8 cellular contexts compared by ENCODE assay signal in the genomic region with DNA sequence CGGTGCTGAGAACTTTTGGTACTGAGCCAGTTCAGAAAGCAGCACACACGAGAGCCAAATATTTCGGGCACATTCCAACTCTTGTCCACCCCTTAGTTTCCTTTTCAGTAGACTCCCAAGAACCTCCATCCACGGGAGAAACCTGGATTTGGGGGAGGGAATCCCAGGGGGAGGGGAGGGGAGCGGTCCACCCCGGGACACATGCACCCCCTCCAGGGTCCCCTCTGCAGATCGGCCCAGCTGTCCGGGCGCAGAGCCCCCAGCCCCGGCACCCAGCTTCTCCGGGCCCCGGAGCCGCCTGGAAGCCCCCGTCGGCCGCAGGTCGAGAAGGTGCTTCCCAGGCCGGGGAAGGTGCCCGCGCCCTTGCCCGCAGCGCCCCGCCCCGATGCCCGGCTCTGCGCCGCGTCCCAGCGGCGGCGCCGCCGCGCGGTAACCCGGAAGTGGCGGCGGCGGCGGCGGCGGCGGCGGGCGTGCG. TPM values are rescaled to one million over a fixed set of nuclear protein-coding genes. Genes with fewer than 3 reads are reported as not detected.
DNase-seq lines count a peak whose midpoint lies in the region; ATAC-seq and TF ChIP-seq lines count a peak whose summit lies in the region.

No MANE protein-coding gene starts in this region.

- peaks cover 50% of the 10 kb centered on the region for H3K27me3 Mint-ChIP-seq in activated CD4-positive, alpha-beta T cell treated with anti-CD3 and anti-CD28 coated beads, Interleukin-2, amount 10 ng/mL, durations not matched to agents 24 days and 14 days
- H3K27me3 Mint-ChIP-seq in natural killer cell (ENCODE audit: low read depth in 2 of 2): peaks cover 6 to 8% of the 10 kb centered on the region in 2 donors

- CTCF ChIA-PET in AG04450 (lab: Charles Lee): interaction anchor here (0.8 to 2.2 kb wide), 2 partner anchors 85 to 239 kb away, joined by 3 to 6 read pairs; a partner anchor contains a TSS

- peak overlapping the region; percentile 52 for H3K27ac ChIP-seq in AG04450 (ENCODE audit: low read depth, low read length)
- H3K27ac ChIP-seq in aorta (ENCODE audit: low read depth in 1 of 2, low read length in 2 of 2): peak overlapping the region; percentile 70 to 84

- no peak for DNase-seq in AG04450 (ENCODE audit: low read depth, low spot score)
- DNase-seq in HT-29 (ENCODE audit: low spot score): peak; percentile 47
- DNase-seq in activated CD4-positive, alpha-beta T cell treated with anti-CD3 and anti-CD28 coated beads, Interleukin-2, amount 10 ng/mL, durations not matched to agents 24 days and 14 days: peak; percentile 77
- DNase-seq in epithelial cell of esophagus (ENCODE audit: low read depth): no peak
- DNase-seq in natural killer cell: peak; percentile 23
- DNase-seq in aorta: peak; percentile 46 to 78
- DNase-seq in superior temporal gyrus (ENCODE audit: extremely low spot score): no peak

- no peaks in the 10 kb centered on the region for H3K36me3 ChIP-seq in aorta (ENCODE audit: control insufficient read depth in 1 of 2, insufficient read depth in 2 of 2, low read length in 1 of 2)

- H3K27ac Mint-ChIP-seq in activated CD4-positive, alpha-beta T cell treated with anti-CD3 and anti-CD28 coated beads, Interleukin-2, amount 10 ng/mL, durations not matched to agents 24 days and 14 days: peak overlapping the region; percentile 74
- H3K27ac Mint-ChIP-seq in natural killer cell: peak overlapping the region; percentile 77 to 83

- no peaks in the 10 kb centered on the region; the same call in 1 of the 2 replicates for H3K9me3 ChIP-seq in AG04450 (ENCODE audit: control insufficient read depth, insufficient read depth, low read length)
- H3K9me3 ChIP-seq in aorta (ENCODE audit: control insufficient read depth, low read length): no peaks in the 10 kb centered on the region

- peaks cover 17% of the 10 kb centered on the region for H3K4me1 Mint-ChIP-seq in activated CD4-positive, alpha-beta T cell treated with anti-CD3 and anti-CD28 coated beads, Interleukin-2, amount 10 ng/mL, durations not matched to agents 24 days and 14 days
- peaks cover 17 to 29% of the 10 kb centered on the region in 2 donors for H3K4me1 Mint-ChIP-seq in natural killer cell

- peak; percentile 19 for ATAC-seq in GM19328 (IDR thresholded peaks at IDR 0.05; ENCODE audit: unreplicated experiment)
- peak; percentile 58 to 62 (median 58) for ATAC-seq in natural killer cell
- no peak for ATAC-seq in aorta (ENCODE audit: low FRiP score)

- H3K4me1 ChIP-seq in aorta (ENCODE audit: control insufficient read depth in 1 of 2, insufficient read depth in 2 of 2, low read length in 2 of 2): no peaks in the 10 kb centered on the region

- H3K4me3 ChIP-seq in AG04450 (ENCODE audit: low read depth, low read length) (peak overlapping the region; percentile 91), epithelial cell of esophagus (ENCODE audit: low read length) (peak overlapping the region; percentile 75), aorta (ENCODE audit: low read length in 2 of 2) (peak overlapping the region; percentile 94 to 99)

- H3K27me3 ChIP-seq in AG04450 (ENCODE audit: control insufficient read depth, insufficient read depth, low read length) (no peaks in the 10 kb centered on the region), aorta (ENCODE audit: control insufficient read depth in 1 of 2, insufficient read depth in 2 of 2, low read length in 1 of 2) (no peaks in the 10 kb centered on the region)

- TF ChIP-seq CTCF in AG04450 (IDR thresholded peaks at IDR 0.05; ENCODE audit: low read depth, low read length): no peak
- TF ChIP-seq CTCF in epithelial cell of esophagus (IDR thresholded peaks at IDR 0.05; ENCODE audit: insufficient read depth, low read depth, low read length, missing control alignments): no peak
- TF ChIP-seq CTCF in natural killer cell (IDR thresholded peaks at IDR 0.05): no peak

- H3K9me3 Mint-ChIP-seq in activated CD4-positive, alpha-beta T cell treated with anti-CD3 and anti-CD28 coated beads, Interleukin-2, amount 10 ng/mL, durations not matched to agents 24 days and 14 days: peaks cover 6% of the 10 kb centered on the region
- no peaks in the 10 kb centered on the region for H3K9me3 Mint-ChIP-seq in natural killer cell

- H3K4me3 Mint-ChIP-seq in activated CD4-positive, alpha-beta T cell treated with anti-CD3 and anti-CD28 coated beads, Interleukin-2, amount 10 ng/mL, durations not matched to agents 24 days and 14 days: peak overlapping the region; percentile 82
- peak overlapping the region; percentile 94 for H3K4me3 Mint-ChIP-seq in natural killer cell

- H3K36me3 Mint-ChIP-seq in activated CD4-positive, alpha-beta T cell treated with anti-CD3 and anti-CD28 coated beads, Interleukin-2, amount 10 ng/mL, durations not matched to agents 24 days and 14 days (ENCODE audit: low read depth): peaks cover 2% of the 10 kb centered on the region
- no peaks in the 10 kb centered on the region for H3K36me3 Mint-ChIP-seq in natural killer cell

- 0 to 1% methylated on average over 30 to 46 of the region's 46 CpGs for WGBS in aorta, 2 donors

- intact Hi-C loops in activated CD4-positive, alpha-beta T cell treated with anti-CD3 and anti-CD28 coated beads, Interleukin-2, amount 10 ng/mL, durations not matched to agents 24 days and 14 days (cut with micrococcal nuclease): no loop called here
- intact Hi-C loops in natural killer cell (cut with micrococcal nuclease): no loop called here
- intact Hi-C loops in aorta (cut with DNase I): loop anchor here (5.0 to 10.0 kb wide), 3 partner anchors 83 to 280 kb away; a partner anchor contains a TSS

- POLR2A ChIA-PET in AG04450 (lab: Yijun Ruan, JAX): interaction anchor here (0.6 to 2.3 kb wide), 8 partner anchors 11 to 127 kb away, joined by 3 to 7 read pairs (median 3); a partner anchor contains a TSS

RNA-seq across cellular contexts. Expression of a gene that starts 0.4 kb away (rescaled TPM):
- polyA plus RNA-seq in AG04450 (2011; rRNA removed): 29.0 and 30.8 TPM in 2 replicates
- polyA minus RNA-seq in AG04450 (2011; rRNA and poly(A)+ RNA removed): 36.5 and 38.1 TPM in 2 replicates
- 14.9 and 19.1 TPM in 2 replicates for total RNA-seq in HT-29 (2014; rRNA removed; shearing (Covaris generic))
- total RNA-seq in activated CD4-positive, alpha-beta T cell treated with anti-CD3 and anti-CD28 coated beads, Interleukin-2, amount 10 ng/mL, durations not matched to agents 24 days and 14 days: 4.1 and 5.3 TPM in 2 replicates
- total RNA-seq in natural killer cell: 1 to 10 TPM; 2.4 to 4.4 (median 4.3) TPM
- total RNA-seq in aorta: 1 to 10 TPM; 4.2 to 8.3 TPM
- polyA plus RNA-seq in aorta: 1 to 10 TPM; 1.2 to 9.6 TPM

Comparison
In these comparisons a context has a peak if more than half of its experiments do, and no peak if none do; other contexts are left out.
1. DNase-seq: peak in HT-29 (single experiment), activated CD4-positive, alpha-beta T cell treated with anti-CD3 and anti-CD28 coated beads, Interleukin-2, amount 10 ng/mL, durations not matched to agents 24 days and 14 days (single experiment), natural killer cell (single experiment) and aorta (2 of 2); none in AG04450 (single experiment), epithelial cell of esophagus (single experiment) and superior temporal gyrus (single experiment).
2. intact Hi-C loops: an anchor here in aorta (5.0 to 10.0 kb wide); none called in activated CD4-positive, alpha-beta T cell treated with anti-CD3 and anti-CD28 coated beads, Interleukin-2, amount 10 ng/mL, durations not matched to agents 24 days and 14 days and natural killer cell.
3. Peak in every context shown above with its lines, with median percentiles within 50 percentile points of each other: H3K4me3 ChIP-seq.